12 cellular contexts compared by ENCODE assay signal in genomic region chr13:113083402-113084061, GRCh38. TPM values are rescaled to one million over a fixed set of nuclear protein-coding genes. Genes with fewer than 3 reads are reported as not detected.
DNase-seq lines count a peak whose midpoint lies in the region; ATAC-seq and TF ChIP-seq lines count a peak whose summit lies in the region.
"Had no signal": no experiment of that assay in that cellular context is flagged by ENCODE, and none has a peak within 500 bp of the region (broad histone marks: within the 10 kb centered on the region; RNA-seq: fewer than 3 reads in every experiment).

No MANE protein-coding gene starts in this region.

- H3K9me3 ChIP-seq in heart left ventricle (no peaks in the 10 kb centered on the region), spleen (no peaks in the 10 kb centered on the region), esophagus muscularis mucosa (no peaks in the 10 kb centered on the region)

- no peak for TF ChIP-seq EP300 in esophagus muscularis mucosa (IDR thresholded peaks at IDR 0.05)

- WGBS in heart left ventricle, 4 donors = 40 to 51% (median 50%) methylated on average over 16 to 18 of the region's 18 CpGs
- 69 to 87% (median 82%) methylated on average over 18 of the region's 18 CpGs for WGBS in spleen, 5 donors
- 70% methylated on average over 10 of the region's 18 CpGs for WGBS in esophagus muscularis mucosa

- H3K4me3 ChIP-seq in heart left ventricle (no peak overlapping the region), spleen (no peak overlapping the region), esophagus muscularis mucosa (no peak overlapping the region)

- ATAC-seq in heart left ventricle (peak; percentile 67 to 87 (median 78)), GM21528 (IDR thresholded peaks at IDR 0.05; ENCODE audit: low FRiP score, unreplicated experiment) (no peak), GM18907 (IDR thresholded peaks at IDR 0.05; ENCODE audit: unreplicated experiment) (no peak), HG02763 (IDR thresholded peaks at IDR 0.05; ENCODE audit: unreplicated experiment) (no peak)
- ATAC-seq: left lobe of liver had no signal

- no peak for TF ChIP-seq CTCF in heart left ventricle (IDR thresholded peaks at IDR 0.05)
- no peak for TF ChIP-seq CTCF in spleen (IDR thresholded peaks at IDR 0.05 in 8 of 11, conservative IDR thresholded peaks at IDR 0.05 in 3 of 11)
- no peak for TF ChIP-seq CTCF in esophagus muscularis mucosa (IDR thresholded peaks at IDR 0.05)

- H3K4me1 ChIP-seq in heart left ventricle (peaks cover 0 to 13% (median under 1%) of the 10 kb centered on the region in 12 donors), spleen (peaks cover 0 to 10% (median 3%) of the 10 kb centered on the region in 6 donors), esophagus muscularis mucosa (peaks cover 0 to 11% (median 5%) of the 10 kb centered on the region in 4 donors)

- DNase-seq in M059J (ENCODE audit: low read depth) = peak; percentile 42
- peak; percentile 99 for DNase-seq in SK-MEL-5 (ENCODE audit: low read depth, low spot score)
- peak; percentile 64 to 90 (median 75) for DNase-seq in heart left ventricle
- DNase-seq in spleen = peak; percentile 48
- no peak for DNase-seq in esophagus muscularis mucosa (ENCODE audit: extremely low spot score)
- DNase-seq: NCI-H2081 had no signal

- H3K27me3 ChIP-seq in heart left ventricle = no peaks in the 10 kb centered on the region
- no peaks in the 10 kb centered on the region for H3K27me3 ChIP-seq in spleen (replicated peaks in 1 of 7)
- peaks cover 0 to 43% (median 0%) of the 10 kb centered on the region in 4 donors for H3K27me3 ChIP-seq in esophagus muscularis mucosa

- TF ChIP-seq POLR2A in heart left ventricle (IDR thresholded peaks at IDR 0.05) = no peak
- TF ChIP-seq POLR2A in spleen (IDR thresholded peaks at IDR 0.05) = no peak
- no peak for TF ChIP-seq POLR2A in esophagus muscularis mucosa (IDR thresholded peaks at IDR 0.05; ENCODE audit: low read depth)

- peaks cover 0 to 53% (median 33%) of the 10 kb centered on the region in 9 donors for H3K36me3 ChIP-seq in heart left ventricle
- H3K36me3 ChIP-seq in spleen = peaks cover 0 to 21% (median 5%) of the 10 kb centered on the region in 6 donors
- H3K36me3 ChIP-seq in esophagus muscularis mucosa = peaks cover 0 to 90% (median 20%) of the 10 kb centered on the region in 4 donors

- H3K27ac ChIP-seq in heart left ventricle (peak overlapping the region in 2 of 12 donors; percentile 17 to 30), spleen (no peak overlapping the region), esophagus muscularis mucosa (replicated peaks in 1 of 4) (no peak overlapping the region)

- in situ Hi-C loops in SK-MEL-5 (cut with HindIII; ENCODE audit: low pct_unique_long_range_greater_than_20kb, low sequenced_read_pairs) = no loop called here

- intact Hi-C loops in heart left ventricle (cut with DNase I) (no loop called here), spleen (cut with DNase I; ENCODE audit: low total_unique reads) (no loop called here), esophagus muscularis mucosa (cut with DNase I) (no loop called here)

RNA-seq across cellular contexts. Expression of gene F7, which starts 22.1 kb away (rescaled TPM):
- total RNA-seq in M059J (2014; rRNA removed; shearing (Covaris generic)) = not detected in 2 replicates
- not detected in 2 replicates for total RNA-seq in SK-MEL-5 (2014; rRNA removed; shearing (Covaris generic))
- polyA plus RNA-seq in SK-MEL-5 (2015; cell fraction: cytosol; rRNA removed) = not detected in 2 replicates
- not detected in 2 replicates for polyA plus RNA-seq in SK-MEL-5 (2015; cell fraction: nucleus; rRNA removed)
- total RNA-seq in heart left ventricle = under 1 TPM in 3 of 9 donors, not detected in 6; 0.10 to 0.41 (median 0.16) TPM
- under 1 TPM in 1 of 2 donors, not detected in 1; 0.01 TPM for polyA plus RNA-seq in heart left ventricle
- not detected for total RNA-seq in spleen
- under 1 TPM in 1 of 3 donors, not detected in 2; 0.03 TPM for polyA plus RNA-seq in spleen
- 1 to 10 TPM in 1 of 4 donors, under 1 TPM in 1, not detected in 2; 0.66 to 1.6 TPM for total RNA-seq in esophagus muscularis mucosa
- total RNA-seq: activated T-helper 1 cell treated with anti-CD3 and anti-CD28 coated beads, Interleukin-12 subunit alpha, Interleukin-12 subunit beta, Interleukin-2, Interleukin-4 antibody, amounts not matched to agents 30 ng/mL and 10 ng/mL and 1 ng/mL, durations not matched to agents 14 hours and 24 hours and 36 hours; T-helper 2 cell treated with Interferon-gamma antibody and Interleukin-4, amounts not matched to agents 100 ng/mL and 5 ng/mL, for 36 hours had no signal

RNA-seq across cellular contexts. Expression of gene F10, which starts 39.1 kb away (rescaled TPM):
- 0.10 TPM in 1 of 2 replicates, not detected in the other for total RNA-seq in M059J (2014; rRNA removed; shearing (Covaris generic))
- total RNA-seq in SK-MEL-5 (2014; rRNA removed; shearing (Covaris generic)) = not detected in 2 replicates
- not detected in 2 replicates for polyA plus RNA-seq in SK-MEL-5 (2015; cell fraction: cytosol; rRNA removed)
- not detected in 2 replicates for polyA plus RNA-seq in SK-MEL-5 (2015; cell fraction: nucleus; rRNA removed)
- total RNA-seq in heart left ventricle (10 to 100 TPM in 4 of 9 donors, 1 to 10 TPM in 5; 2.4 to 13.6 (median 9.8) TPM), spleen (1 to 10 TPM; 1.6 to 6.4 (median 3.0) TPM), esophagus muscularis mucosa (10 to 100 TPM in 2 of 4 donors, 1 to 10 TPM in 2; 4.6 to 20.5 (median 11.7) TPM)
- polyA plus RNA-seq in heart left ventricle (1 to 10 TPM; 2.4 to 9.2 TPM), spleen (1 to 10 TPM; 1.8 to 4.2 (median 2.0) TPM)
- total RNA-seq: activated T-helper 1 cell treated with anti-CD3 and anti-CD28 coated beads, Interleukin-12 subunit alpha, Interleukin-12 subunit beta, Interleukin-2, Interleukin-4 antibody, amounts not matched to agents 30 ng/mL and 10 ng/mL and 1 ng/mL, durations not matched to agents 14 hours and 24 hours and 36 hours; T-helper 2 cell treated with Interferon-gamma antibody and Interleukin-4, amounts not matched to agents 100 ng/mL and 5 ng/mL, for 36 hours had no signal

Comparison
In these comparisons a context has a peak if more than half of its experiments do, and no peak if none do; other contexts are left out.
1. ATAC-seq: peak in heart left ventricle (4 of 4); none in GM21528 (single experiment), GM18907 (single experiment) and HG02763 (single experiment).